1 cellular context compared by ENCODE assay signal in the genomic region with DNA sequence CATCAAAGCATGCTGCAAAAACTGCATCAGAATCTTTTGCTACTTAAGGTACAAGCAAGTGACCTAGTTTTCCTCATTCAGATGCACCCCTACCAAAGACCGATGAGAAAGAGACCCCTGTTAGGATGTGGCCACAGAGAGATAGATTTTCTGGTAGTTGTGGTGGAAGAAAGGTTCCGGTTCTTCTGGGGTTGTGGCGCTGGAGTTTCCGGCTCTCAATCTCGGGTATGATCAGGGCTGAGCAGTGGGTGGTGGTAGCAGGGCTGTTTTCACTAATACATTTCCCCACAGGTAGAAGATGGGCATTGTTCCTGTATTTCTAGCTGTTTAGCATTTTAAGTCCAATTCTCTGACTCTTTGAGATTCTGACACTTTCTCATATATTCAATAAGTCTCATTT.
TF ChIP-seq lines count a peak whose summit lies in the region.

No MANE protein-coding gene starts in this region.

TF ChIP-seq in IMR-90, 13 proteins besides CTCF, POLR2A, EP300 and RAD21:
- TF ChIP-seq MXI1 (IDR thresholded peaks at IDR 0.05; ENCODE audit: borderline replicate concordance, low read depth, low read length) (no peak), MAFK (IDR thresholded peaks at IDR 0.05; ENCODE audit: low read depth, low read length) (no peak)
- TF ChIP-seq, protein P1, sequence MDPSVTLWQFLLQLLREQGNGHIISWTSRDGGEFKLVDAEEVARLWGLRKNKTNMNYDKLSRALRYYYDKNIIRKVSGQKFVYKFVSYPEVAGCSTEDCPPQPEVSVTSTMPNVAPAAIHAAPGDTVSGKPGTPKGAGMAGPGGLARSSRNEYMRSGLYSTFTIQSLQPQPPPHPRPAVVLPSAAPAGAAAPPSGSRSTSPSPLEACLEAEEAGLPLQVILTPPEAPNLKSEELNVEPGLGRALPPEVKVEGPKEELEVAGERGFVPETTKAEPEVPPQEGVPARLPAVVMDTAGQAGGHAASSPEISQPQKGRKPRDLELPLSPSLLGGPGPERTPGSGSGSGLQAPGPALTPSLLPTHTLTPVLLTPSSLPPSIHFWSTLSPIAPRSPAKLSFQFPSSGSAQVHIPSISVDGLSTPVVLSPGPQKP (IDR thresholded peaks at IDR 0.05; ENCODE audit: borderline replicate concordance, low read depth, low read length): no peak
